ENCODE assay signal across 16 cellular contexts in genomic region chr2:26564121-26564520, GRCh38.
"Had no signal": no experiment of that assay in that cellular context is flagged by ENCODE, and none has a peak within 500 bp of the region (broad histone marks: within the 10 kb centered on the region; RNA-seq: fewer than 3 reads in every experiment).

No MANE protein-coding gene starts in this region.

- H3K4me1 ChIP-seq: foreskin keratinocyte had no signal

- DNase-seq: activated B cell treated with CpG ODN at 0.5 μM for 24 hours; activated CD4-positive, alpha-beta memory T cell treated with anti-CD3 and anti-CD28 coated beads, Interleukin-2, amount 10 ng/mL, durations not matched to agents 7 days and 5 days; activated CD4-positive, alpha-beta T cell treated with anti-CD3 and anti-CD28 coated beads, Interleukin-2, amount 10 ng/mL, durations not matched to agents 24 days and 14 days; activated naive CD4-positive, alpha-beta T cell treated with Interleukin-2 at 50 U/mL for 16 hours; amygdala; effector CD8-positive, alpha-beta T cell; foreskin keratinocyte; hippocampal formation; retina; stimulated activated CD4-positive, alpha-beta T cell treated with anti-CD3 and anti-CD28 coated beads, Interleukin-1b, Interleukin-23, amount 100 ng/mL, for 48 hours; substantia nigra; T-helper 9 cell had no signal

- H3K27ac ChIP-seq: cardiac muscle cell, foreskin keratinocyte, SJSA1, tibial artery had no signal

- H3K4me3 ChIP-seq: cardiac muscle cell, SJSA1, tibial artery had no signal

- H3K36me3 ChIP-seq: cardiac muscle cell, SJSA1, tibial artery had no signal

- H3K9me3 ChIP-seq: SJSA1, tibial artery had no signal

- ATAC-seq: activated T-helper 17 cell treated with anti-CD3 and anti-CD28 coated beads, Interleukin-2, amount 50 U/mL, for 72 hours; foreskin keratinocyte had no signal
